ENCODE assay signal across 9 cellular contexts in genomic region chr2:111897924-111898702, GRCh38. TPM values are rescaled to one million over a fixed set of nuclear protein-coding genes. Genes with fewer than 3 reads are reported as not detected.
DNase-seq lines count a peak whose midpoint lies in the region; ATAC-seq, FAIRE-seq and TF ChIP-seq lines count a peak whose summit lies in the region.
"Had no signal": no experiment of that assay in that cellular context is flagged by ENCODE, and none has a peak within 500 bp of the region (broad histone marks: within the 10 kb centered on the region; RNA-seq: fewer than 3 reads in every experiment).

Gene MERTK, plus strand, starts transcription at chr2:111898607. Its CDS starts 129 bp downstream, at chr2:111898736.

- no peaks in the 10 kb centered on the region for H3K9me3 ChIP-seq in skeletal muscle tissue (ENCODE audit: control insufficient read depth in 3 of 3, low read length in 3 of 3)

- peak; percentile 59 for TF ChIP-seq CTCF in Calu3 (IDR thresholded peaks at IDR 0.05; ENCODE audit: unreplicated experiment)
- TF ChIP-seq CTCF in bronchial epithelial cell (IDR thresholded peaks at IDR 0.05; ENCODE audit: insufficient read depth, low read length, severe bottlenecking): peak; percentile 80

- H3K36me3 Mint-ChIP-seq in Calu3 (ENCODE audit: insufficient read depth, unreplicated experiment): peaks cover 23% of the 10 kb centered on the region

- H3K36me3 ChIP-seq in bronchial epithelial cell (ENCODE audit: control insufficient read depth, insufficient read depth, low read length) (no peaks in the 10 kb centered on the region), skeletal muscle tissue (ENCODE audit: control insufficient read depth in 3 of 3, insufficient read depth in 3 of 3, low read length in 3 of 3) (no peaks in the 10 kb centered on the region)

- peak; percentile 83 for DNase-seq in Calu3
- DNase-seq in NCI-H1930 (lab: John Stamatoyannopoulos, UW): peak; percentile 84 to 87
- DNase-seq in UCSD-AML1 (lab: John Stamatoyannopoulos, UW; ENCODE audit: unreplicated experiment): peak; percentile 91
- no peak for DNase-seq in bronchial epithelial cell (ENCODE audit: low read depth)
- DNase-seq in iPS-NIHi7 (ENCODE audit: extremely low spot score): peak; percentile 96
- DNase-seq in NK-92 treated with Interleukin-12 subunit alpha and Interleukin-12 subunit beta, amount 100 ng/mL, for 24 hours (lab: John Stamatoyannopoulos, UW): no peak

- peak within 1 kb of the TSS; percentile 82 for H3K4me3 Mint-ChIP-seq in Calu3 (ENCODE audit: low read depth, unreplicated experiment)

- H3K27me3 ChIP-seq in bronchial epithelial cell (ENCODE audit: control insufficient read depth, insufficient read depth, low read length) (no peaks in the 10 kb centered on the region), skeletal muscle tissue (ENCODE audit: control insufficient read depth in 3 of 3, insufficient read depth in 3 of 3, low read length in 3 of 3) (peaks cover 0 to 23% (median 13%) of the 10 kb centered on the region in 3 donors)

- peak; percentile 66 for ATAC-seq in GM21723 (IDR thresholded peaks at IDR 0.05; ENCODE audit: unreplicated experiment)

- no peak within 1 kb of the TSS for H3K27ac Mint-ChIP-seq in Calu3 (ENCODE audit: unreplicated experiment)

- BruUV-seq in Calu3 (replicated peaks; lab: Mats Ljungman, UMichigan): no TSS peak

- H3K9ac ChIP-seq in skeletal muscle tissue (ENCODE audit: low read depth in 1 of 3, low read length in 3 of 3): peak within 1 kb of the TSS; percentile 63 to 79 (median 70)

- no peaks in the 10 kb centered on the region for H3K27me3 Mint-ChIP-seq in Calu3 (ENCODE audit: unreplicated experiment)

- no peak for FAIRE-seq in bronchial epithelial cell (lab: Jason Lieb, UNC)
- FAIRE-seq: colon had no signal

- peak within 1 kb of the TSS; percentile 72 for H3K27ac ChIP-seq in skeletal muscle tissue (ENCODE audit: low read depth, low read length)

- H3K4me1 Mint-ChIP-seq in Calu3 (ENCODE audit: low read depth, unreplicated experiment): peaks cover 22% of the 10 kb centered on the region

- intact Hi-C loops in Calu3 (cut with micrococcal nuclease; ENCODE audit: unreplicated experiment): no loop called here

- H3K4me3 ChIP-seq in bronchial epithelial cell (ENCODE audit: low read depth, low read length) (peak within 1 kb of the TSS; percentile 54), skeletal muscle tissue (ENCODE audit: low read length in 3 of 3) (peak within 1 kb of the TSS; percentile 70 to 75 (median 72))

- CTCF ChIA-PET in Calu3 (lab: Charles Lee): interaction anchor here (0.5 to 1.7 kb wide), 16 partner anchors 10 to 377 kb away, joined by 3 to 8 read pairs (median 4); no protein-coding TSS in a partner anchor

- no peaks in the 10 kb centered on the region for H3K9me3 Mint-ChIP-seq in Calu3 (ENCODE audit: low read depth, unreplicated experiment)

- peaks cover 10 to 18% (median 12%) of the 10 kb centered on the region in 3 donors for H3K4me1 ChIP-seq in skeletal muscle tissue (ENCODE audit: control insufficient read depth in 3 of 3, insufficient read depth in 3 of 3, low read length in 3 of 3)

RNA-seq across cellular contexts. Expression of gene MERTK, which starts in this region (rescaled TPM):
- total RNA-seq in Calu3 (2022) (1.5 and 2.1 TPM in 2 replicates), bronchial epithelial cell (3.9 and 5.8 TPM in 2 replicates), skeletal muscle tissue (4.2 TPM)

Comparison
In these comparisons a context has a peak if more than half of its experiments do, and no peak if none do; other contexts are left out.
1. DNase-seq: peak in Calu3 (single experiment), NCI-H1930 (2 of 2), UCSD-AML1 (single experiment) and iPS-NIHi7 (single experiment); none in bronchial epithelial cell (single experiment) and NK-92 treated with Interleukin-12 subunit alpha and Interleukin-12 subunit beta, amount 100 ng/mL, for 24 hours (single experiment).